9 cellular contexts compared by ENCODE assay signal in genomic region chr19:7871530-7872305, GRCh38. TPM values are rescaled to one million over a fixed set of nuclear protein-coding genes. Genes with fewer than 3 reads are reported as not detected.
DNase-seq lines count a peak whose midpoint lies in the region; ATAC-seq and TF ChIP-seq lines count a peak whose summit lies in the region.
"Had no signal": no experiment of that assay in that cellular context is flagged by ENCODE, and none has a peak within 500 bp of the region (broad histone marks: within the 10 kb centered on the region; RNA-seq: fewer than 3 reads in every experiment).

No MANE protein-coding gene starts in this region.

- H3K27me3 ChIP-seq in body of pancreas (no peaks in the 10 kb centered on the region), iPS-15b (ENCODE audit: control insufficient read depth, insufficient read depth, low read length) (peaks cover 29% of the 10 kb centered on the region), skeletal muscle tissue (ENCODE audit: control insufficient read depth in 3 of 3, insufficient read depth in 3 of 3, low read length in 3 of 3) (peaks cover 43 to 48% (median 44%) of the 10 kb centered on the region in 3 donors)

- H3K27ac ChIP-seq in body of pancreas (peak overlapping the region in 3 of 4 donors; percentile 76 to 85 (median 81)), skeletal muscle tissue (ENCODE audit: low read depth, low read length) (no peak overlapping the region)

- no peak overlapping the region for H3K4me3 ChIP-seq in body of pancreas
- H3K4me3 ChIP-seq in iPS-15b (ENCODE audit: low read depth, low read length) = peak overlapping the region; percentile 56
- H3K4me3 ChIP-seq in skeletal muscle tissue (ENCODE audit: low read length in 3 of 3) = peak overlapping the region; percentile 22 to 57 (median 54)

- DNase-seq in GM03348 (ENCODE audit: low spot score) (peak; percentile 94), NCI-H187 treated with DMSO at 0.1 percent for 48 hours (lab: John Stamatoyannopoulos, UW) (peak; percentile 60), UCSD-AML1 (lab: John Stamatoyannopoulos, UW; ENCODE audit: unreplicated experiment) (peak; percentile 97), body of pancreas (peak; percentile 94 to 98 (median 96))

- intact Hi-C loops in body of pancreas (cut with DNase I) = no loop called here

- H3K9ac ChIP-seq in iPS-15b (ENCODE audit: low read depth, low read length) = no peak overlapping the region
- H3K9ac ChIP-seq in skeletal muscle tissue (ENCODE audit: low read depth in 1 of 3, low read length in 3 of 3) = peak overlapping the region in 1 of 3 donors; percentile 25

- peaks cover 54% of the 10 kb centered on the region for H3K4me1 ChIP-seq in body of pancreas
- peaks cover 6% of the 10 kb centered on the region for H3K4me1 ChIP-seq in iPS-15b (ENCODE audit: control insufficient read depth, insufficient read depth, low read length)
- H3K4me1 ChIP-seq in skeletal muscle tissue (ENCODE audit: control insufficient read depth in 3 of 3, insufficient read depth in 3 of 3, low read length in 3 of 3) = peaks cover 15 to 25% (median 18%) of the 10 kb centered on the region in 3 donors

- H3K36me3 ChIP-seq in body of pancreas (replicated peaks in 1 of 2; ENCODE audit: insufficient read depth in 1 of 2, low read depth in 2 of 2) = no peaks in the 10 kb centered on the region
- no peaks in the 10 kb centered on the region for H3K36me3 ChIP-seq in iPS-15b (ENCODE audit: control insufficient read depth, insufficient read depth, low read length)
- H3K36me3 ChIP-seq in skeletal muscle tissue (ENCODE audit: control insufficient read depth in 3 of 3, insufficient read depth in 3 of 3, low read length in 3 of 3) = no peaks in the 10 kb centered on the region

- 3 to 5% methylated on average over 28 to 30 of the region's 30 CpGs for WGBS in body of pancreas, 2 donors

- peak; percentile 34 for ATAC-seq in body of pancreas
- ATAC-seq in GM21737 (IDR thresholded peaks at IDR 0.05; ENCODE audit: unreplicated experiment) = no peak
- no peak for ATAC-seq in HG03039 (IDR thresholded peaks at IDR 0.05; ENCODE audit: unreplicated experiment)

- TF ChIP-seq POLR2A in body of pancreas (IDR thresholded peaks at IDR 0.05) = peak in 2 of 3 donors; percentile 11 to 39

- H3K9me3 ChIP-seq in body of pancreas (no peaks in the 10 kb centered on the region), iPS-15b (ENCODE audit: control insufficient read depth, insufficient read depth, low read length) (no peaks in the 10 kb centered on the region), skeletal muscle tissue (ENCODE audit: control insufficient read depth in 3 of 3, low read length in 3 of 3) (no peaks in the 10 kb centered on the region)

- TF ChIP-seq CTCF in body of pancreas (IDR thresholded peaks at IDR 0.05) = no peak

RNA-seq across cellular contexts. Expression of gene PRR36, which starts 2.5 kb away (rescaled TPM):
- 10 to 100 TPM in 1 of 2 donors, 1 to 10 TPM in 1; 1.0 to 12.9 TPM for total RNA-seq in body of pancreas
- not detected for total RNA-seq in skeletal muscle tissue
- total RNA-seq: subcutaneous adipose tissue had no signal

RNA-seq across cellular contexts. Expression of gene LRRC8E, which starts 16.6 kb away (rescaled TPM):
- total RNA-seq in body of pancreas (1 to 10 TPM; 2.6 to 3.4 TPM), skeletal muscle tissue (under 0.01 TPM)

RNA-seq across cellular contexts. Expression of gene MAP2K7, which starts 32.0 kb away (rescaled TPM):
- total RNA-seq in body of pancreas (10 to 100 TPM in 1 of 2 donors, 1 to 10 TPM in 1; 8.0 to 34.9 TPM), skeletal muscle tissue (9.4 TPM)

RNA-seq across cellular contexts. Expression of gene EVI5L, which starts 41.7 kb away (rescaled TPM):
- total RNA-seq in body of pancreas = 10 to 100 TPM in 1 of 2 donors, 1 to 10 TPM in 1; 6.0 to 12.9 TPM
- total RNA-seq in skeletal muscle tissue = 9.4 TPM

RNA-seq across cellular contexts. Expression of gene TGFBR3L, which starts 42.9 kb away (rescaled TPM):
- total RNA-seq in body of pancreas (1 to 10 TPM in 1 of 2 donors, not detected in 1; 9.9 TPM), skeletal muscle tissue (1.6 TPM)
- total RNA-seq: subcutaneous adipose tissue had no signal

Comparison
In these comparisons a context has a peak if more than half of its experiments do, and no peak if none do; other contexts are left out.
1. H3K4me3 ChIP-seq: peak in iPS-15b (single experiment) and skeletal muscle tissue (3 of 3); none in body of pancreas (0 of 2).
2. Peak in every context shown above with its lines, with median percentiles within 50 percentile points of each other: DNase-seq.